Comparison of ENCODE assay signal across 1 cellular context in the genomic region with DNA sequence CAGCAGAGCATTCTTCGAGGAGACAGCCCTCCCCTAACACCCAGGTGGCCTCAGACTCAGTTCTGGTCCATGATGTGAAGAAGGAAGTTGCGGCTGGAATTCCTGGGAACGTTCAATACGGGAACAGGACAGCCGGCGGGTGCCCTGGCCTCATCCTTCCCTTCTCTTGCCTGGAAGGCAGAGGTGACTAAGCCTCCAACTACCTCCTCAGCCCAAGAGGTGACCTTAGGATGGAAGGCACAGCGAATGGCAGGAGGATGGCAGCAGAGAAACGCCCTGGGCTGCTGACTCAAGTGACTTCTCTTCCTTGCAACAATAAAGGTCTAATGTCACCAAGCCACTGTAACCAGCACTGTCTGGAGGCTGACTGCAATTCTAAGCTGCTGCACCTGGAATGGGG.
TF ChIP-seq lines count a peak whose summit lies in the region.

No MANE protein-coding gene starts in this region.

TF ChIP-seq in K562, 482 proteins besides CTCF, POLR2A, EP300 and RAD21:
- TF ChIP-seq XRCC4 (IDR thresholded peaks at IDR 0.05; ENCODE audit: extremely low read depth, insufficient read depth, insufficient read length): no peak
- TF ChIP-seq HMGN3 (IDR thresholded peaks at IDR 0.05; ENCODE audit: borderline replicate concordance, extremely low read depth, insufficient read length, low read depth, low read length): no peak
- no peak for TF ChIP-seq NFE2L1 (tag; IDR thresholded peaks at IDR 0.05; ENCODE audit: borderline replicate concordance, low read depth)
- TF ChIP-seq FOXP4 (CRISPR knock-in tag; IDR thresholded peaks at IDR 0.05; ENCODE audit: borderline replicate concordance): no peak
- no peak for TF ChIP-seq TAL1 (IDR thresholded peaks at IDR 0.05)
- TF ChIP-seq ZZZ3 (IDR thresholded peaks at IDR 0.05): no peak
- TF ChIP-seq STAT5B (CRISPR knock-in tag; IDR thresholded peaks at IDR 0.05): no peak
- TF ChIP-seq MGA (IDR thresholded peaks at IDR 0.05): no peak
- no peak for TF ChIP-seq CCAR2 (IDR thresholded peaks at IDR 0.05; ENCODE audit: low read depth, low read length)
- no peak for TF ChIP-seq GABPA (tag; conservative IDR thresholded peaks at IDR 0.05; ENCODE audit: low read depth)
- no peak for TF ChIP-seq U2AF2 (optimal IDR thresholded peaks at IDR 0.05; ENCODE audit: low read depth, low read length)
- no peak for TF ChIP-seq HIVEP1 (CRISPR knock-in tag; IDR thresholded peaks at IDR 0.05)
- TF ChIP-seq, protein P1, sequence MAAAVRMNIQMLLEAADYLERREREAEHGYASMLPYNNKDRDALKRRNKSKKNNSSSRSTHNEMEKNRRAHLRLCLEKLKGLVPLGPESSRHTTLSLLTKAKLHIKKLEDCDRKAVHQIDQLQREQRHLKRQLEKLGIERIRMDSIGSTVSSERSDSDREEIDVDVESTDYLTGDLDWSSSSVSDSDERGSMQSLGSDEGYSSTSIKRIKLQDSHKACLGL (CRISPR knock-in tag; IDR thresholded peaks at IDR 0.05; ENCODE audit: borderline replicate concordance, poor library complexity, severe bottlenecking): no peak
